Comparison of ENCODE assay signal across 10 cellular contexts in the genomic region with DNA sequence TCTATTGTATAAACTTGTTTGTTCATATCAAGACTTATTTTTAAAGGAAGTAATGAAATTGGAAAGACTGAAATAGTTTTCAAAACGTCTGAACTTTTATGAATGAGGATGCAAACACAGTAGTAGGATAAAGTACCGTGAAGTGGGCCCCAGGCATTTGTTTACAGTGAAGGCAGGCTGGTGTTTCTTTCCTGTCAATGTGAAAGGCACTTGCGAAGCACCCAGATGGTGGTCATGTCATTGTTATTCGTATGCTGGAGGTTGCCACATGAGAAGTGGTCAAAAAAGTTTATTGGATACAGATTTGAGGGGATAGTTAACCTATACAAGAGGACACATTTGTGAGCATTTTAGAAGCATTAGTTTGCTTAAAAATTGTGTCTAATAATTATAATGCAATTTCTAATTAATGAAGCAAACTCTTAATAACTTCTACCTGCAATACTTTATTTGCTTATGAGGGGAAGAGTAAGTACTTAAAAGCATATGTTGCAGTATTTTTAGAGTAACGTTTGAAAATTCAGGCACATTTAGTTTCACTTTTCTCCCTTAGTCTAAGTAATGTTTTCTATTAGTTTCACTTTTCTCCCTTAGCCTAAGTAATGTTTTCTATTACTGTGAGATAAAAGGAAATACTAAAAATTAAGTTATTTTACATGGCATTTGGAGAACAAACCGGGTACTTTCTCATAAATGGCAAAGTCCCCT.
DNase-seq lines count a peak whose midpoint lies in the region; ATAC-seq, FAIRE-seq and TF ChIP-seq lines count a peak whose summit lies in the region.
"Had no signal": no experiment of that assay in that cellular context is flagged by ENCODE, and none has a peak within 500 bp of the region (broad histone marks: within the 10 kb centered on the region; RNA-seq: fewer than 3 reads in every experiment).

No MANE protein-coding gene starts in this region.

- WGBS in esophagus muscularis mucosa: 12% methylated on average over 6 of the region's 6 CpGs
- 8 to 10% (median 10%) methylated on average over 6 of the region's 6 CpGs for WGBS in small intestine, 3 donors

- no peak for TF ChIP-seq POLR2A in esophagus muscularis mucosa (IDR thresholded peaks at IDR 0.05; ENCODE audit: low read depth)

- H3K36me3 ChIP-seq in esophagus muscularis mucosa: no peaks in the 10 kb centered on the region
- H3K36me3 ChIP-seq in small intestine (ENCODE audit: control insufficient read depth in 2 of 2, insufficient read depth in 2 of 2, low read length in 2 of 2): peaks cover 0 to 5% of the 10 kb centered on the region in 2 donors

- no peak for TF ChIP-seq EP300 in esophagus muscularis mucosa (IDR thresholded peaks at IDR 0.05)

- intact Hi-C loops in esophagus muscularis mucosa (cut with DNase I): no loop called here

- no peak for TF ChIP-seq CTCF in esophagus muscularis mucosa (IDR thresholded peaks at IDR 0.05)

- H3K9me3 ChIP-seq in esophagus muscularis mucosa: no peaks in the 10 kb centered on the region
- H3K9me3 ChIP-seq in small intestine (ENCODE audit: control insufficient read depth, low read depth): no peaks in the 10 kb centered on the region

- ATAC-seq in HG03108 (IDR thresholded peaks at IDR 0.05; ENCODE audit: unreplicated experiment): no peak

- no peaks in the 10 kb centered on the region for H3K27me3 ChIP-seq in esophagus muscularis mucosa
- H3K27me3 ChIP-seq in small intestine (ENCODE audit: control insufficient read depth in 2 of 2, insufficient read depth in 2 of 2, low read length in 2 of 2): no peaks in the 10 kb centered on the region

- peak overlapping the region; percentile 42 to 56 (median 50) for H3K27ac ChIP-seq in esophagus muscularis mucosa (replicated peaks in 1 of 4)
- H3K27ac ChIP-seq in small intestine (ENCODE audit: low read depth in 1 of 2, low read length in 1 of 2): peak overlapping the region in 1 of 2 donors; percentile 86

- FAIRE-seq in GM19239 (lab: Jason Lieb, UNC) (peak; percentile 66), small intestine (lab: Jason Lieb, UNC) (no peak)

- DNase-seq in GM19239 (ENCODE audit: insufficient read length, low spot score) (peak; percentile 25), OCI-M1 (lab: John Stamatoyannopoulos, UW) (peak; percentile 74), esophagus muscularis mucosa (ENCODE audit: extremely low spot score) (no peak), small intestine (peak; percentile 33), globus pallidus (ENCODE audit: low spot score) (no peak), HuH-7.5 (ENCODE audit: low spot score) (no peak), hepatic stellate cell (ENCODE audit: low spot score) (no peak)
- DNase-seq: NCI-H510A treated with DMSO at 0.1 percent for 48 hours; stimulated activated CD4-positive, alpha-beta T cell treated with anti-CD3 and anti-CD28 coated beads, Interleukin-12 subunit alpha, Interleukin-12 subunit beta, amount 100 ng/mL, for 4 hours had no signal

- H3K4me3 ChIP-seq in esophagus muscularis mucosa (peak overlapping the region; percentile 10 to 46 (median 41)), small intestine (ENCODE audit: low read depth in 1 of 2, low read length in 2 of 2) (no peak overlapping the region)

- peaks cover 18 to 24% (median 21%) of the 10 kb centered on the region in 4 donors for H3K4me1 ChIP-seq in esophagus muscularis mucosa
- peaks cover 0 to 10% of the 10 kb centered on the region in 2 donors for H3K4me1 ChIP-seq in small intestine (ENCODE audit: control insufficient read depth in 2 of 2, insufficient read depth in 1 of 2, low read depth in 1 of 2, low read length in 1 of 2)

Comparison
In these comparisons a context has a peak if more than half of its experiments do, and no peak if none do; other contexts are left out.
1. DNase-seq: peak in GM19239 (single experiment), OCI-M1 (single experiment) and small intestine (single experiment); none in esophagus muscularis mucosa (single experiment), globus pallidus (single experiment), HuH-7.5 (single experiment) and hepatic stellate cell (single experiment).
2. H3K4me3 ChIP-seq: peak in esophagus muscularis mucosa (4 of 4); none in small intestine (0 of 2).